ENCODE assay signal across 8 cellular contexts in the genomic region with DNA sequence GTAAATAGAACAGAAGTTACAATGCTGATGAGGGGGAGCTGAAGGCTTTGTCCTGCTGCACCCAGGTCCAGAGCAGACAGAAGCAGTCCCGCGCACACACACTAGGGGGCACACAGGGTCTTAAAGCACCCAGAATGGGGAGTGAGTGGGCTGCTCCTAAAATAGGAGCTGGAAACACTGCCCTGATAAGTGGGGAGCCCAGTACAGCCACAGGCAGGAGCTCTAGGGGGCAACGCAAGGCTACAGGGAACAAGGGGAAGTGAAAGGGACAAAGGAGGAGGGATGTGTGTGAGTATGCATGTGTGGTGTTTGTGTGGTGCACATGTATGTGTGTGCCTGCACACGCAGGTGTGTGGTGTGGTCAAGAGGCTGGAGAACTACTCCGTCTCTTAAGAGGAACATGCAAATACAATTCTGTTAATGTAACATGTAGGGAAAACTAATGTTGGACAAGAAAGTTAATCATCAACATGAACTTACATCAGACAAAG.
DNase-seq lines count a peak whose midpoint lies in the region; ATAC-seq and TF ChIP-seq lines count a peak whose summit lies in the region.

No MANE protein-coding gene starts in this region.

- DNase-seq in SHP77 (lab: John Stamatoyannopoulos, UW) (peak; percentile 41 to 70), SHP77 treated with DMSO at 0.1 percent for 48 hours (lab: John Stamatoyannopoulos, UW) (no peak), LNCaP clone FGC (ENCODE audit: low read depth) (no peak), iPS DF 6.9 (ENCODE audit: low read depth, low spot score) (peak; percentile 48), stromal cell of bone marrow (ENCODE audit: low read depth) (peak; percentile 31), NOMO-1 (lab: John Stamatoyannopoulos, UW; ENCODE audit: unreplicated experiment in 2 of 2) (no peak)
- DNase-seq in activated T-cell treated with anti-CD3 and anti-CD28 coated beads, Interleukin-2, amount 50 U/mL, for 48 hours = peak; percentile 68 to 70

- H3K27ac ChIP-seq in iPS DF 6.9 (ENCODE audit: low read length) = no peak overlapping the region

- H3K36me3 ChIP-seq in iPS DF 6.9 (ENCODE audit: control insufficient read depth, insufficient read depth, low read length) = no peaks in the 10 kb centered on the region

- H3K4me3 ChIP-seq in LNCaP clone FGC (ENCODE audit: low read depth, low read length) (no peak overlapping the region), iPS DF 6.9 (ENCODE audit: low read length) (no peak overlapping the region)

- no peaks in the 10 kb centered on the region for H3K27me3 ChIP-seq in iPS DF 6.9 (ENCODE audit: control insufficient read depth, insufficient read depth, low read length)

- TF ChIP-seq CTCF in LNCaP clone FGC (IDR thresholded peaks at IDR 0.05; ENCODE audit: control insufficient read depth, extremely low read depth, insufficient read depth) = peak; percentile 70

- H3K9me3 ChIP-seq in iPS DF 6.9 (ENCODE audit: control insufficient read depth, insufficient read depth, low read length) = no peaks in the 10 kb centered on the region

- no peaks in the 10 kb centered on the region for H3K4me1 ChIP-seq in iPS DF 6.9 (ENCODE audit: control insufficient read depth, insufficient read depth, low read length)

- peak; percentile 53 for ATAC-seq in GM21717 (IDR thresholded peaks at IDR 0.05; ENCODE audit: unreplicated experiment)

- WGBS in iPS DF 6.9 (ENCODE audit: insufficient coverage, insufficient read length) = no CpG with 5 or more reads among the region's 5 CpGs

Comparison
In these comparisons a context has a peak if more than half of its experiments do, and no peak if none do; other contexts are left out.
1. DNase-seq: peak in SHP77 (2 of 2), activated T-cell treated with anti-CD3 and anti-CD28 coated beads, Interleukin-2, amount 50 U/mL, for 48 hours (2 of 2), iPS DF 6.9 (single experiment) and stromal cell of bone marrow (single experiment); none in SHP77 treated with DMSO at 0.1 percent for 48 hours (single experiment), LNCaP clone FGC (single experiment) and NOMO-1 (0 of 2).